ENCODE assay signal across 21 cellular contexts in genomic region chr21:38832664-38833063, GRCh38.
"Had no signal": no experiment of that assay in that cellular context is flagged by ENCODE, and none has a peak within 500 bp of the region (broad histone marks: within the 10 kb centered on the region; RNA-seq: fewer than 3 reads in every experiment).

No MANE protein-coding gene starts in this region.

- H3K9ac ChIP-seq: parathyroid adenoma had no signal

- H3K4me3 ChIP-seq: ascending aorta, breast epithelium, esophagus muscularis mucosa, heart right ventricle, smooth muscle cell, testis, upper lobe of left lung had no signal

- H3K4me3 Mint-ChIP-seq: activated CD4-positive, alpha-beta T cell treated with anti-CD3 and anti-CD28 coated beads, Interleukin-2, amount 10 ng/mL, durations not matched to agents 7 days and 5 days; immature natural killer cell; natural killer cell; stimulated activated effector memory CD8-positive, alpha-beta T cell treated with anti-CD3 and anti-CD28 coated beads, Interleukin-12 subunit alpha, Interleukin-12 subunit beta, amount 100 ng/mL, for 72 hours; T-helper 1 cell treated with Interleukin-12 subunit alpha and Interleukin-12 subunit beta and Interleukin-4 antibody, amounts not matched to agents 30 μg/mL and 1 μg/mL, for 36 hours had no signal

- H3K9me3 Mint-ChIP-seq: activated CD4-positive, alpha-beta T cell treated with anti-CD3 and anti-CD28 coated beads, Interleukin-2, amount 10 ng/mL, durations not matched to agents 7 days and 5 days; immature natural killer cell; natural killer cell; stimulated activated effector memory CD8-positive, alpha-beta T cell treated with anti-CD3 and anti-CD28 coated beads, Interleukin-12 subunit alpha, Interleukin-12 subunit beta, amount 100 ng/mL, for 72 hours; T-helper 1 cell treated with Interleukin-12 subunit alpha and Interleukin-12 subunit beta and Interleukin-4 antibody, amounts not matched to agents 30 μg/mL and 1 μg/mL, for 36 hours had no signal

- H3K27me3 ChIP-seq: ascending aorta, breast epithelium, esophagus muscularis mucosa, heart right ventricle, testis, upper lobe of left lung had no signal

- H3K27ac ChIP-seq: ascending aorta, testis had no signal

- H3K36me3 Mint-ChIP-seq: immature natural killer cell; natural killer cell; stimulated activated effector memory CD8-positive, alpha-beta T cell treated with anti-CD3 and anti-CD28 coated beads, Interleukin-12 subunit alpha, Interleukin-12 subunit beta, amount 100 ng/mL, for 72 hours had no signal

- DNase-seq: activated CD4-positive, alpha-beta T cell treated with anti-CD3 and anti-CD28 coated beads, Interleukin-2, amount 10 ng/mL, durations not matched to agents 7 days and 5 days; activated CD8-positive, alpha-beta memory T cell treated with anti-CD3 and anti-CD28 coated beads for 24 hours; activated CD8-positive, alpha-beta memory T cell treated with anti-CD3 and anti-CD28 coated beads, Interleukin-2, amount 50 U/mL, for 48 hours; activated effector memory CD4-positive, alpha-beta T cell treated with anti-CD3 and anti-CD28 coated beads, Interleukin-2, amount 50 U/mL, for 16 hours; activated naive CD4-positive, alpha-beta T cell treated with anti-CD3 and anti-CD28 coated beads, Interleukin-2, amount 50 U/mL, for 16 hours; activated T-cell treated with anti-CD3 and anti-CD28 coated beads, Interleukin-2, amount 50 U/mL, for 72 hours; cortex of kidney; effector CD4-positive, alpha-beta T cell; heart right ventricle; immature natural killer cell; natural killer cell; stimulated activated CD4-positive, alpha-beta T cell treated with anti-CD3 and anti-CD28 coated beads, Interleukin-4, amount 100 ng/mL, for 24 hours; testis; upper lobe of left lung had no signal

- H3K27me3 Mint-ChIP-seq: activated CD4-positive, alpha-beta T cell treated with anti-CD3 and anti-CD28 coated beads, Interleukin-2, amount 10 ng/mL, durations not matched to agents 7 days and 5 days had no signal

- H3K36me3 ChIP-seq: ascending aorta, breast epithelium, esophagus muscularis mucosa, heart right ventricle, upper lobe of left lung had no signal

- H3K27ac Mint-ChIP-seq: activated CD4-positive, alpha-beta T cell treated with anti-CD3 and anti-CD28 coated beads, Interleukin-2, amount 10 ng/mL, durations not matched to agents 7 days and 5 days; immature natural killer cell; stimulated activated effector memory CD8-positive, alpha-beta T cell treated with anti-CD3 and anti-CD28 coated beads, Interleukin-12 subunit alpha, Interleukin-12 subunit beta, amount 100 ng/mL, for 72 hours had no signal

- H3K4me2 ChIP-seq: smooth muscle cell had no signal

- H3K79me2 ChIP-seq: parathyroid adenoma had no signal

- ATAC-seq: heart right ventricle; natural killer cell; stimulated activated effector memory CD8-positive, alpha-beta T cell treated with anti-CD3 and anti-CD28 coated beads, Interleukin-12 subunit alpha, Interleukin-12 subunit beta, amount 100 ng/mL, for 72 hours had no signal

- H3K9me3 ChIP-seq: ascending aorta, breast epithelium, esophagus muscularis mucosa, testis, upper lobe of left lung had no signal

- H2AFZ ChIP-seq: parathyroid adenoma had no signal
